ENCODE assay signal across 1 cellular context in genomic region chr9:34219421-34219820, GRCh38.
TF ChIP-seq lines count a peak whose summit lies in the region.

No MANE protein-coding gene starts in this region.

TF ChIP-seq in A549, 52 proteins besides CTCF, POLR2A, EP300 and RAD21 (continued from another document):
- no peak for TF ChIP-seq TFCP2L1 (CRISPR knock-in tag; IDR thresholded peaks at IDR 0.05)
- no peak for TF ChIP-seq EHF (CRISPR knock-in tag; IDR thresholded peaks at IDR 0.05)
- TF ChIP-seq TP53 (CRISPR knock-in tag; IDR thresholded peaks at IDR 0.05): no peak
